9 cellular contexts compared by ENCODE assay signal in genomic region chr15:75713338-75713895, GRCh38. TPM values are rescaled to one million over a fixed set of nuclear protein-coding genes. Genes with fewer than 3 reads are reported as not detected.
A peak's percentile ranks its signal among the peaks of the same experiment; 100 is the strongest.
DNase-seq lines count a peak whose midpoint lies in the region; TF ChIP-seq lines count a peak whose summit lies in the region.
"Had no signal": no experiment of that assay in that cellular context is flagged by ENCODE, and none has a peak within 500 bp of the region (broad histone marks: within the 10 kb centered on the region; RNA-seq: fewer than 3 reads in every experiment).

No MANE protein-coding gene starts in this region.

- peak; percentile 38 for DNase-seq in DMS53 (lab: John Stamatoyannopoulos, UW)
- DNase-seq in DMS53 treated with DMSO at 0.1 percent for 48 hours (lab: John Stamatoyannopoulos, UW; ENCODE audit: unreplicated experiment), result no peak
- DNase-seq in amniotic epithelial cell (ENCODE audit: low read depth), result peak; percentile 27
- DNase-seq in iPS-NIHi7 (ENCODE audit: extremely low spot score), result peak; percentile 44
- peak; percentile 37 to 38 for DNase-seq in thyroid gland
- DNase-seq in KBM-7, result no peak
- DNase-seq in erythroblast (lab: John Stamatoyannopoulos, UW), result no peak
- no peak for DNase-seq in activated CD4-positive, alpha-beta T cell treated with anti-CD3 and anti-CD28 coated beads, Interleukin-2, amount 10 ng/mL, durations not matched to agents 24 days and 14 days
- DNase-seq: stimulated activated naive CD4-positive, alpha-beta T cell had no signal

- H3K27ac ChIP-seq in thyroid gland, result no peak overlapping the region

- H3K27ac Mint-ChIP-seq in activated CD4-positive, alpha-beta T cell treated with anti-CD3 and anti-CD28 coated beads, Interleukin-2, amount 10 ng/mL, durations not matched to agents 24 days and 14 days, result no peak overlapping the region

- H3K27me3 ChIP-seq in thyroid gland, result no peaks in the 10 kb centered on the region

- intact Hi-C loops in thyroid gland (cut with DNase I), result no loop called here
- intact Hi-C loops in activated CD4-positive, alpha-beta T cell treated with anti-CD3 and anti-CD28 coated beads, Interleukin-2, amount 10 ng/mL, durations not matched to agents 24 days and 14 days (cut with micrococcal nuclease), result no loop called here

- TF ChIP-seq POLR2A in thyroid gland (IDR thresholded peaks at IDR 0.05) (no peak), erythroblast (IDR thresholded peaks at IDR 0.05; ENCODE audit: low read length) (no peak)

- no peaks in the 10 kb centered on the region for H3K9me3 ChIP-seq in thyroid gland

- H3K36me3 ChIP-seq in thyroid gland, result no peaks in the 10 kb centered on the region

- H3K9me3 Mint-ChIP-seq in activated CD4-positive, alpha-beta T cell treated with anti-CD3 and anti-CD28 coated beads, Interleukin-2, amount 10 ng/mL, durations not matched to agents 24 days and 14 days, result no peaks in the 10 kb centered on the region

- TF ChIP-seq CTCF in thyroid gland (IDR thresholded peaks at IDR 0.05), result no peak

- H3K36me3 Mint-ChIP-seq in activated CD4-positive, alpha-beta T cell treated with anti-CD3 and anti-CD28 coated beads, Interleukin-2, amount 10 ng/mL, durations not matched to agents 24 days and 14 days (ENCODE audit: low read depth), result no peaks in the 10 kb centered on the region

- WGBS in thyroid gland, 2 donors, result 46 to 48% methylated on average over 6 to 7 of the region's 9 CpGs

- no peaks in the 10 kb centered on the region for H3K4me1 Mint-ChIP-seq in activated CD4-positive, alpha-beta T cell treated with anti-CD3 and anti-CD28 coated beads, Interleukin-2, amount 10 ng/mL, durations not matched to agents 24 days and 14 days

- no peak overlapping the region for H3K4me3 Mint-ChIP-seq in activated CD4-positive, alpha-beta T cell treated with anti-CD3 and anti-CD28 coated beads, Interleukin-2, amount 10 ng/mL, durations not matched to agents 24 days and 14 days

- peaks cover 13 to 30% of the 10 kb centered on the region in 2 donors for H3K4me1 ChIP-seq in thyroid gland

- in situ Hi-C loops in KBM-7 (cut with MboI; ENCODE audit: low pct_unique_long_range_greater_than_20kb, low sequenced_read_pairs), result no loop called here

- no peak overlapping the region for H3K4me3 ChIP-seq in thyroid gland (replicated peaks in 1 of 3)

- H3K27me3 Mint-ChIP-seq in activated CD4-positive, alpha-beta T cell treated with anti-CD3 and anti-CD28 coated beads, Interleukin-2, amount 10 ng/mL, durations not matched to agents 24 days and 14 days, result peaks cover 20% of the 10 kb centered on the region

RNA-seq across cellular contexts. Expression of gene CSPG4, which starts 0.8 kb away (rescaled TPM):
- total RNA-seq in thyroid gland, result 10 to 100 TPM in 1 of 4 donors, 1 to 10 TPM in 3; 2.4 to 10.5 (median 3.2) TPM
- total RNA-seq in activated CD4-positive, alpha-beta T cell treated with anti-CD3 and anti-CD28 coated beads, Interleukin-2, amount 10 ng/mL, durations not matched to agents 24 days and 14 days, result not detected in 2 replicates

Comparison
In these comparisons a context has a peak if more than half of its experiments do, and no peak if none do; other contexts are left out.
1. DNase-seq: peak in DMS53 (single experiment), amniotic epithelial cell (single experiment), iPS-NIHi7 (single experiment) and thyroid gland (2 of 2); none in DMS53 treated with DMSO at 0.1 percent for 48 hours (single experiment), KBM-7 (single experiment), erythroblast (0 of 2) and activated CD4-positive, alpha-beta T cell treated with anti-CD3 and anti-CD28 coated beads, Interleukin-2, amount 10 ng/mL, durations not matched to agents 24 days and 14 days (single experiment).